In the genomic region with DNA sequence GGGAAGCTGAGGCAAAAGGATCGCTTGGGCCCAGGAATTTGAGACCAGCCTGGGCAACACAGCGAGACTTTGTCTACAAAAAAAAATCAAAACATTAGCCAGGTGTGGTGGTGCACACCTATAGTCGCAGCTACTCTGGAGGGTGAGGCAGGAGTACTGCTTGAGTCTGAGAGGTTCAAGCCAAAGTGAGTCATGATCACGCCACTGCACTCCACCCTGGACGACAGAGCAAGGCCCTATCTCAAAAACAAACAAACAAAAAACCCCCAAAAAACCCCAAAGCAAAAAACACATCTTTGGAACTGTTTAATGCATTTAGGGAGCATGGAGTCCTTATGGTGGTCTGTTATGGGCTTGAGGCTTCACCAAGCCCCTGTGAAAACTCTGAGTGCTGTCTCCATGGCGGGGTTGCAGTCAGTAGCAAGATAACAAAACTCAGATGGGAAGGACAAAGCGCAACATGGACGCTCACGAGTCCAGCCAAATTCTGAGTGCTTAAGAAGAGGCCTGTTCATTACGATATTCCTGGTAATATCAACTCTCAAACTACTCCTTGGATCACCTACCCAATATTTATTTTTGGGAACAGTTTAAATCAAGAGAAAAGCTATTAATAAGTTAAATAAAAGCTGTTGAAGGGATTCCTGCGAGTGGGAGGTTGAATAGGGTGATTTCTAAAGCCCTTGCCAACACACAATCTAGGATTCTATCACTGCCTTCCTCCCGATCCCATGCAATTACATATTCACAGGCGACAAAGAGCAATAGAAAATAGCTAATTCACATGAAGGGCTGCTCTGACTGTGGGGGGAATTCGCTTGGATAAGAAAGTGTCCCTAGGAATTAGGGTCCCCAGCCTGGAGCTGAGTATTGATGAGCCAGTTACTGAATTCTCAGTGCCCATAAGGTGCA, we compare ENCODE assay signal across 15 cellular contexts.
A peak's percentile ranks its signal among the peaks of the same experiment; 100 is the strongest.
DNase-seq lines count a peak whose midpoint lies in the region; ATAC-seq, FAIRE-seq and TF ChIP-seq lines count a peak whose summit lies in the region.
"Had no signal": no experiment of that assay in that cellular context is flagged by ENCODE, and none has a peak within 500 bp of the region (broad histone marks: within the 10 kb centered on the region; RNA-seq: fewer than 3 reads in every experiment).

No MANE protein-coding gene starts in this region.

- FAIRE-seq in GM12878 (lab: Jason Lieb, UNC): no peak

- intact Hi-C loops in CD4-positive, alpha-beta T cell (cut with DNase I, micrococcal nuclease): no loop called here
- intact Hi-C loops in GM12878 (cut with micrococcal nuclease; ENCODE audit: unreplicated experiment) (no loop called here), psoas muscle (cut with DNase I) (loop anchor here in 1 of 2 donors (5.0 kb wide), 1 partner anchor 38 kb away; no protein-coding TSS in a partner anchor)

- ATAC-seq in CD4-positive, alpha-beta T cell (ENCODE audit: poor library complexity): no peak
- peak; percentile 39; the same call in 1 of the 3 replicates for ATAC-seq in GM12878
- no peak for ATAC-seq in psoas muscle
- ATAC-seq in GM18861 (IDR thresholded peaks at IDR 0.05; ENCODE audit: unreplicated experiment): no peak
- no peak for ATAC-seq in HG03280 (IDR thresholded peaks at IDR 0.05; ENCODE audit: unreplicated experiment)
- ATAC-seq: activated CD4-positive, CD25-positive, alpha-beta regulatory T cell treated with anti-CD3 and anti-CD28 coated beads, Interleukin-2, amount 50 U/mL, for 24 hours had no signal

- H3K4me1 Mint-ChIP-seq in CD4-positive, alpha-beta T cell (ENCODE audit: low read depth): peaks cover 59% of the 10 kb centered on the region
- peaks cover 2 to 14% (median 3%) of the 10 kb centered on the region in 3 donors for H3K4me1 Mint-ChIP-seq in CD8-positive, alpha-beta memory T cell

- no peaks in the 10 kb centered on the region for H4K20me1 ChIP-seq in GM12878 (ENCODE audit: control insufficient read depth, insufficient read depth)

- CTCF ChIA-PET in CD4-positive, alpha-beta T cell (lab: Charles Lee): interaction anchor here (1.9 kb wide), 1 partner anchor 9 kb away, joined by 6 read pairs; no protein-coding TSS in a partner anchor
- CTCF ChIA-PET in GM12878 (lab: Yijun Ruan, JAX): interaction anchor here (0.6 to 1.4 kb wide), 2 partner anchors 9 to 18 kb away, joined by 3 to 4 read pairs; no protein-coding TSS in a partner anchor
- CTCF ChIA-PET in CD8-positive, alpha-beta memory T cell (lab: Charles Lee): interaction anchor here (1.1 kb wide), 2 partner anchors 8 kb away, joined by 3 to 8 read pairs; no protein-coding TSS in a partner anchor

- no peaks in the 10 kb centered on the region; a peak in 1 of 4 replicates for H3K36me3 ChIP-seq in GM12878 (ENCODE audit: control insufficient read depth in 2 of 2, insufficient read depth in 2 of 2, low read length in 1 of 2)
- peaks cover 0 to 6% of the 10 kb centered on the region in 2 donors for H3K36me3 ChIP-seq in psoas muscle (ENCODE audit: insufficient read depth in 1 of 2, low read depth in 1 of 2)
- no peaks in the 10 kb centered on the region for H3K36me3 ChIP-seq in CD8-positive, alpha-beta memory T cell (ENCODE audit: insufficient read depth, low read length)
- H3K36me3 ChIP-seq: HAP-1 had no signal

- WGBS in GM12878 (ENCODE audit: insufficient coverage, insufficient replicate concordance, low lambda C conversion rate, missing lambda C conversion rate): 74% methylated on average over 14 of the region's 14 CpGs
- 81 to 87% (median 85%) methylated on average over 14 of the region's 14 CpGs for WGBS in psoas muscle, 3 donors

- H3K4me3 Mint-ChIP-seq in CD4-positive, alpha-beta T cell: no peak overlapping the region
- no peak overlapping the region for H3K4me3 Mint-ChIP-seq in CD8-positive, alpha-beta memory T cell
- H3K4me3 Mint-ChIP-seq: stimulated activated naive CD8-positive, alpha-beta T cell treated with anti-CD3 and anti-CD28 coated beads, Interleukin-15, Interleukin-2, amounts not matched to agents 100 ng/mL and 50 ng/mL, for 24 hours had no signal

- H3K79me2 ChIP-seq in GM12878 (ENCODE audit: control insufficient read depth, insufficient read depth, low read length): no peaks in the 10 kb centered on the region

- no TSS peak for BruUV-seq in GM12878 (replicated peaks; lab: Mats Ljungman, UMichigan)

- TF ChIP-seq EP300 in GM12878 (IDR thresholded peaks at IDR 0.05; ENCODE audit: borderline replicate concordance in 1 of 2, control insufficient read depth in 1 of 2, low read depth in 2 of 2, low read length in 2 of 2): no peak

- H3K27me3 Mint-ChIP-seq in CD4-positive, alpha-beta T cell: no peaks in the 10 kb centered on the region
- H3K27me3 Mint-ChIP-seq in CD8-positive, alpha-beta memory T cell: peaks cover 0 to 2% of the 10 kb centered on the region in 2 donors
- H3K27me3 Mint-ChIP-seq: stimulated activated naive CD8-positive, alpha-beta T cell treated with anti-CD3 and anti-CD28 coated beads, Interleukin-15, Interleukin-2, amounts not matched to agents 100 ng/mL and 50 ng/mL, for 24 hours had no signal

- no peaks in the 10 kb centered on the region for H3K9me3 Mint-ChIP-seq in CD4-positive, alpha-beta T cell
- H3K9me3 Mint-ChIP-seq in CD8-positive, alpha-beta memory T cell: no peaks in the 10 kb centered on the region
- H3K9me3 Mint-ChIP-seq: stimulated activated naive CD8-positive, alpha-beta T cell treated with anti-CD3 and anti-CD28 coated beads, Interleukin-15, Interleukin-2, amounts not matched to agents 100 ng/mL and 50 ng/mL, for 24 hours had no signal

- H3K27me3 ChIP-seq in CD4-positive, alpha-beta T cell (ENCODE audit: control insufficient read depth, insufficient read depth, low read length): no peaks in the 10 kb centered on the region
- H3K27me3 ChIP-seq in GM12878 (replicated peaks in 1 of 2; ENCODE audit: control insufficient read depth in 2 of 2, insufficient read depth in 2 of 2, low read length in 1 of 2): no peaks in the 10 kb centered on the region
- H3K27me3 ChIP-seq in layer of hippocampus (ENCODE audit: control insufficient read depth, insufficient read depth, low read length): no peaks in the 10 kb centered on the region
- no peaks in the 10 kb centered on the region for H3K27me3 ChIP-seq in psoas muscle (ENCODE audit: insufficient read depth in 3 of 3, low read length in 2 of 3)
- H3K27me3 ChIP-seq in CD8-positive, alpha-beta memory T cell (ENCODE audit: insufficient read depth, low read length, poor library complexity, severe bottlenecking): no peaks in the 10 kb centered on the region

- H2AFZ ChIP-seq in GM12878 (ENCODE audit: control insufficient read depth, low read depth, low read length): no peak overlapping the region

- H3K9ac ChIP-seq in GM12878 (ENCODE audit: control insufficient read depth, insufficient read depth, low read length): no peak overlapping the region

- peak overlapping the region; percentile 18 for H3K27ac Mint-ChIP-seq in CD4-positive, alpha-beta T cell
- no peak overlapping the region for H3K27ac Mint-ChIP-seq in CD8-positive, alpha-beta memory T cell
- H3K27ac Mint-ChIP-seq: stimulated activated naive CD8-positive, alpha-beta T cell treated with anti-CD3 and anti-CD28 coated beads, Interleukin-15, Interleukin-2, amounts not matched to agents 100 ng/mL and 50 ng/mL, for 24 hours had no signal

- RAD21 ChIA-PET in GM12878 (lab: Charles Lee; ENCODE audit: unreplicated experiment): interaction anchor here (0.6 kb wide), 1 partner anchor 19 kb away, joined by 3 read pairs; no protein-coding TSS in a partner anchor

- TF ChIP-seq POLR2A in GM12878 (IDR thresholded peaks at IDR 0.05; ENCODE audit: low read depth, low read length): no peak

- no peak for TF ChIP-seq RAD21 in GM12878 (IDR thresholded peaks at IDR 0.05; ENCODE audit: insufficient read depth, low read depth, low read length)

- no peaks in the 10 kb centered on the region for H3K9me3 ChIP-seq in CD4-positive, alpha-beta T cell (ENCODE audit: control insufficient read depth, low read length)
- no peaks in the 10 kb centered on the region for H3K9me3 ChIP-seq in GM12878 (replicated peaks; ENCODE audit: control insufficient read depth, insufficient read depth, low read length)
- H3K9me3 ChIP-seq in psoas muscle: no peaks in the 10 kb centered on the region
- H3K9me3 ChIP-seq in CD8-positive, alpha-beta memory T cell (ENCODE audit: low read length): no peaks in the 10 kb centered on the region
- H3K9me3 ChIP-seq: HAP-1 had no signal

- SMC1A ChIA-PET in GM12878 (lab: Charles Lee; ENCODE audit: uncharacterized antibody, unreplicated experiment): interaction anchor here (0.8 to 1.6 kb wide), 5 partner anchors 9 to 87 kb away, joined by 3 to 5 read pairs (median 4); no protein-coding TSS in a partner anchor

- in situ Hi-C loops in GM12878 (cut with MboI): no loop called here

- no peak for DNase-seq in CD4-positive, alpha-beta T cell
- DNase-seq in GM12878 (ENCODE audit: low read depth, low spot score): no peak
- DNase-seq in psoas muscle: no peak
- DNase-seq in CD8-positive, alpha-beta memory T cell: no peak
- no peak for DNase-seq in NCI-H524 treated with DMSO at 0.1 percent for 48 hours (lab: John Stamatoyannopoulos, UW)
- DNase-seq: NCI-H1436 treated with DMSO at 0.1 percent for 48 hours, NCI-H226, SHP77, T-helper 2 cell had no signal

- POLR2A ChIA-PET in CD4-positive, alpha-beta T cell (lab: Charles Lee): no interaction called here
- POLR2A ChIA-PET in GM12878 (lab: Charles Lee): no interaction called here
- POLR2A ChIA-PET in CD8-positive, alpha-beta memory T cell (lab: Charles Lee): interaction anchor here (0.9 kb wide), 1 partner anchor 38 kb away, joined by 3 read pairs; no protein-coding TSS in a partner anchor

- peaks cover 13% of the 10 kb centered on the region for H3K4me1 ChIP-seq in GM12878 (ENCODE audit: control insufficient read depth, insufficient read depth, low read length)
- peaks cover 47% of the 10 kb centered on the region for H3K4me1 ChIP-seq in psoas muscle
- H3K4me1 ChIP-seq in CD8-positive, alpha-beta memory T cell (ENCODE audit: insufficient read depth, low read length): peaks cover 3% of the 10 kb centered on the region
- H3K4me1 ChIP-seq: HAP-1 had no signal

- TF ChIP-seq CTCF in CD4-positive, alpha-beta T cell (IDR thresholded peaks at IDR 0.05): no peak
- TF ChIP-seq CTCF in GM12878 (IDR thresholded peaks at IDR 0.05 in 2 of 3, conservative IDR thresholded peaks at IDR 0.05 in 1 of 3; ENCODE audit: control insufficient read depth in 2 of 3, extremely low read depth in 1 of 3, insufficient read depth in 1 of 3, low read depth in 3 of 3, low read length in 3 of 3) (no peak), psoas muscle (IDR thresholded peaks at IDR 0.05) (no peak)

- peaks cover 9% of the 10 kb centered on the region for H3K36me3 Mint-ChIP-seq in CD4-positive, alpha-beta T cell (ENCODE audit: low read depth)
- peaks cover 0 to 4% (median 2%) of the 10 kb centered on the region in 3 donors for H3K36me3 Mint-ChIP-seq in CD8-positive, alpha-beta memory T cell

- no peak overlapping the region for H3K4me2 ChIP-seq in GM12878 (ENCODE audit: control insufficient read depth, insufficient read depth)

- no peak overlapping the region for H3K4me3 ChIP-seq in GM12878
- H3K4me3 ChIP-seq in psoas muscle: no peak overlapping the region
- H3K4me3 ChIP-seq in CD8-positive, alpha-beta memory T cell (ENCODE audit: low read length): no peak overlapping the region
- H3K4me3 ChIP-seq: HAP-1 had no signal

- no peak overlapping the region for H3K27ac ChIP-seq in CD4-positive, alpha-beta T cell (ENCODE audit: low read depth, low read length)
- H3K27ac ChIP-seq in GM12878 (ENCODE audit: control insufficient read depth, insufficient read depth) (no peak overlapping the region), layer of hippocampus (ENCODE audit: low read depth, low read length) (peak overlapping the region; percentile 83), psoas muscle (peak overlapping the region; percentile 30)
- H3K27ac ChIP-seq in CD8-positive, alpha-beta memory T cell (ENCODE audit: low read depth, low read length): no peak overlapping the region

Comparison
In these comparisons a context has a peak if more than half of its experiments do, and no peak if none do; other contexts are left out.
1. H3K27ac ChIP-seq: peak in layer of hippocampus (single experiment) and psoas muscle (single experiment); none in CD4-positive, alpha-beta T cell (single experiment), GM12878 (single experiment) and CD8-positive, alpha-beta memory T cell (single experiment).